Comparison of ENCODE assay signal across 22 cellular contexts in the genomic region with DNA sequence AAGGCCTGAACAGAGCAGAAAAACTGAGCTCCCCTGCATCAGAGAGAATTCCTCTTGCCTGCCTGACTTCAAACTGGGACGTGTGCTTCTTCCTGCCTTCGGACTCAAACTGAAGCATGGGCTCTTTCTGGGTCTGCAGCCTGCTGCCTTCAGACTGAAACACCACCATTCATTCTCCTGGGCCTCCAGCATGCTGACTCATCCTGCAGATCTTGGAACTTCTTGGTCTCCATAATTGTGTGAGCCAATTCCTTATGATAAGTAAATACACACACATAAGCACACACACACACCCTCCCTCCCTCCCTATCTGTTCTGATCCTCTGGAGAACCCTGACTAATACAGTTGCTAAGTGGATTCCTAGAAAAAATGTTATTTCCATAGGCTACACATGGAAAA.
DNase-seq lines count a peak whose midpoint lies in the region; ATAC-seq, FAIRE-seq and TF ChIP-seq lines count a peak whose summit lies in the region.
"Had no signal": no experiment of that assay in that cellular context is flagged by ENCODE, and none has a peak within 500 bp of the region (broad histone marks: within the 10 kb centered on the region; RNA-seq: fewer than 3 reads in every experiment).

No MANE protein-coding gene starts in this region.

- H3K79me2 ChIP-seq in astrocyte (ENCODE audit: insufficient read depth, low read length) = no peaks in the 10 kb centered on the region

- no peak overlapping the region for H3K9ac ChIP-seq in astrocyte (ENCODE audit: low read length)
- H3K9ac ChIP-seq: BLaER1, GM23248 had no signal

- peaks cover 5% of the 10 kb centered on the region for H3K9me3 Mint-ChIP-seq in astrocyte (ENCODE audit: unreplicated experiment)

- no peaks in the 10 kb centered on the region for H3K36me3 Mint-ChIP-seq in astrocyte (ENCODE audit: low read depth, unreplicated experiment)
- H3K36me3 Mint-ChIP-seq: CD4-positive, CD25-positive, alpha-beta regulatory T cell; CD8-positive, alpha-beta T cell had no signal

- no peak overlapping the region for H3K4me2 ChIP-seq in astrocyte (ENCODE audit: low read length)
- H3K4me2 ChIP-seq: BLaER1 had no signal

- no peak overlapping the region for H3K27ac Mint-ChIP-seq in astrocyte (ENCODE audit: unreplicated experiment)
- H3K27ac Mint-ChIP-seq: B cell; CD4-positive, CD25-positive, alpha-beta regulatory T cell; CD8-positive, alpha-beta T cell had no signal

- no peak overlapping the region for H3K4me3 ChIP-seq in astrocyte (ENCODE audit: insufficient read depth, low read depth, low read length)
- H3K4me3 ChIP-seq in mucosa of descending colon = no peak overlapping the region
- H3K4me3 ChIP-seq: BLaER1, GM23248 had no signal

- H3K4me1 Mint-ChIP-seq in astrocyte (ENCODE audit: low read depth, unreplicated experiment) = peaks cover 4% of the 10 kb centered on the region
- H3K4me1 Mint-ChIP-seq: B cell; CD4-positive, CD25-positive, alpha-beta regulatory T cell had no signal

- no peaks in the 10 kb centered on the region for H3K27me3 ChIP-seq in astrocyte (ENCODE audit: insufficient read depth, low read length)
- H3K27me3 ChIP-seq: BLaER1 had no signal

- no peaks in the 10 kb centered on the region for H3K4me1 ChIP-seq in astrocyte (ENCODE audit: insufficient read depth, low read length)
- H3K4me1 ChIP-seq in mucosa of descending colon (ENCODE audit: low read depth) = no peaks in the 10 kb centered on the region
- H3K4me1 ChIP-seq: BLaER1, Caco-2 had no signal

- no peak overlapping the region for H3K4me3 Mint-ChIP-seq in astrocyte (ENCODE audit: unreplicated experiment)
- H3K4me3 Mint-ChIP-seq: B cell; CD4-positive, CD25-positive, alpha-beta regulatory T cell; CD8-positive, alpha-beta T cell had no signal

- H3K9me3 ChIP-seq in astrocyte (ENCODE audit: insufficient read depth, low read depth, low read length) (no peaks in the 10 kb centered on the region), mucosa of descending colon (no peaks in the 10 kb centered on the region)
- H3K9me3 ChIP-seq: Caco-2 had no signal

- DNase-seq in HT1080 (ENCODE audit: low read depth) (peak; percentile 63), astrocyte (ENCODE audit: low read depth) (peak; percentile 13), mucosa of descending colon (peak in 1 of 3 donors; percentile 6), NCI-H510A (lab: John Stamatoyannopoulos, UW) (no peak), substantia nigra (lab: John Stamatoyannopoulos, UW) (no peak), A172 (ENCODE audit: low spot score) (no peak), NCI-H1436 treated with DMSO at 0.1 percent for 48 hours (lab: John Stamatoyannopoulos, UW) (no peak)
- DNase-seq: 8988T; Caco-2; CD4-positive, CD25-positive, alpha-beta regulatory T cell; CD8-positive, alpha-beta T cell; DMS153; DND-41; GM23248; H7; HCEC 1CT had no signal

- H3K27ac ChIP-seq in astrocyte (ENCODE audit: low read depth, low read length) (no peak overlapping the region), substantia nigra (ENCODE audit: low read depth, low read length, poor library complexity, severe bottlenecking) (no peak overlapping the region)
- H3K27ac ChIP-seq: BLaER1, C4-2B, GM23248 had no signal

- peaks cover 7% of the 10 kb centered on the region for H3K27me3 Mint-ChIP-seq in astrocyte (ENCODE audit: low read depth, unreplicated experiment)
- H3K27me3 Mint-ChIP-seq: B cell; CD4-positive, CD25-positive, alpha-beta regulatory T cell had no signal

- no peak for FAIRE-seq in astrocyte (lab: Jason Lieb, UNC)
- FAIRE-seq: G401.6, GM12892, H1 had no signal

- intact Hi-C loops in mucosa of descending colon (cut with DNase I, micrococcal nuclease) = no loop called here

- TF ChIP-seq CTCF in astrocyte (IDR thresholded peaks at IDR 0.05; ENCODE audit: insufficient read depth, low read depth, low read length) (no peak), mucosa of descending colon (IDR thresholded peaks at IDR 0.05) (no peak)

- peak; percentile 66 for ATAC-seq in mucosa of descending colon
- ATAC-seq: CD8-positive, alpha-beta T cell had no signal

- no peaks in the 10 kb centered on the region for H3K36me3 ChIP-seq in astrocyte (ENCODE audit: insufficient read depth, low read length)
- H3K36me3 ChIP-seq in mucosa of descending colon (ENCODE audit: low read depth) = no peaks in the 10 kb centered on the region
- H3K36me3 ChIP-seq: BLaER1 had no signal

- H4K20me1 ChIP-seq in astrocyte (ENCODE audit: insufficient read depth, low read length) = no peaks in the 10 kb centered on the region
- H4K20me1 ChIP-seq: BLaER1 had no signal

- no peak overlapping the region for H2AFZ ChIP-seq in astrocyte (ENCODE audit: low read depth, low read length)
- H2AFZ ChIP-seq: GM23248 had no signal

Comparison
In these comparisons a context has a peak if more than half of its experiments do, and no peak if none do; other contexts are left out.
1. DNase-seq: peak in HT1080 (single experiment) and astrocyte (single experiment); none in NCI-H510A (single experiment), substantia nigra (0 of 49), A172 (single experiment) and NCI-H1436 treated with DMSO at 0.1 percent for 48 hours (single experiment).